ENCODE assay signal across 8 cellular contexts in genomic region chr11:47409440-47410403, GRCh38. TPM values are rescaled to one million over a fixed set of nuclear protein-coding genes. Genes with fewer than 3 reads are reported as not detected.
A peak's percentile ranks its signal among the peaks of the same experiment; 100 is the strongest.
DNase-seq lines count a peak whose midpoint lies in the region; ATAC-seq and TF ChIP-seq lines count a peak whose summit lies in the region.

No MANE protein-coding gene starts in this region.

- H3K4me1 Mint-ChIP-seq in IgD-negative memory B cell (peaks cover 13 to 21% (median 15%) of the 10 kb centered on the region in 3 donors), chondrocyte (ENCODE audit: low read depth) (peaks cover 39% of the 10 kb centered on the region)
- peaks cover 9 to 28% (median 25%) of the 10 kb centered on the region in 4 donors for H3K4me1 Mint-ChIP-seq in naive thymus-derived CD8-positive, alpha-beta T cell

- no peaks in the 10 kb centered on the region for H3K9me3 Mint-ChIP-seq in IgD-negative memory B cell
- no peaks in the 10 kb centered on the region for H3K9me3 Mint-ChIP-seq in chondrocyte (ENCODE audit: low read depth)
- no peaks in the 10 kb centered on the region for H3K9me3 Mint-ChIP-seq in naive thymus-derived CD8-positive, alpha-beta T cell

- H3K27ac Mint-ChIP-seq in IgD-negative memory B cell (peak overlapping the region; percentile 55 to 95 (median 81)), chondrocyte (ENCODE audit: unreplicated experiment) (peak overlapping the region; percentile 99)
- peak overlapping the region; percentile 85 to 97 (median 96) for H3K27ac Mint-ChIP-seq in naive thymus-derived CD8-positive, alpha-beta T cell

- H3K4me3 Mint-ChIP-seq in IgD-negative memory B cell (peak overlapping the region; percentile 82 to 94 (median 84)), chondrocyte (ENCODE audit: unreplicated experiment) (peak overlapping the region; percentile 98)
- peak overlapping the region; percentile 89 to 96 (median 92) for H3K4me3 Mint-ChIP-seq in naive thymus-derived CD8-positive, alpha-beta T cell

- ATAC-seq in naive thymus-derived CD8-positive, alpha-beta T cell: no peak
- ATAC-seq in HG02759 (IDR thresholded peaks at IDR 0.05; ENCODE audit: unreplicated experiment): no peak

- H3K36me3 Mint-ChIP-seq in IgD-negative memory B cell (no peaks in the 10 kb centered on the region), chondrocyte (ENCODE audit: low read depth) (peaks cover 9% of the 10 kb centered on the region)
- peaks cover 0 to 17% (median 5%) of the 10 kb centered on the region in 3 donors for H3K36me3 Mint-ChIP-seq in naive thymus-derived CD8-positive, alpha-beta T cell

- TF ChIP-seq CTCF in chondrocyte (IDR thresholded peaks at IDR 0.05): no peak

- H3K27me3 Mint-ChIP-seq in IgD-negative memory B cell (no peaks in the 10 kb centered on the region), chondrocyte (ENCODE audit: low read depth) (no peaks in the 10 kb centered on the region)
- H3K27me3 Mint-ChIP-seq in naive thymus-derived CD8-positive, alpha-beta T cell: no peaks in the 10 kb centered on the region

- POLR2A ChIA-PET in naive thymus-derived CD8-positive, alpha-beta T cell (lab: Charles Lee): interaction anchor here (0.9 to 5.9 kb wide), 14 partner anchors 8 to 195 kb away, joined by 3 to 57 read pairs (median 7); partner anchors contain the start of genes DDB2 and PSMC3

- DNase-seq in AG08395 (ENCODE audit: low spot score) (peak; percentile 47), chondrocyte (ENCODE audit: low spot score) (no peak), kidney glomerular epithelial cell (lab: John Stamatoyannopoulos, UW) (no peak), NCI-H345 treated with DMSO at 0.1 percent for 48 hours (lab: John Stamatoyannopoulos, UW; ENCODE audit: unreplicated experiment) (no peak), NCI-H2107 (lab: John Stamatoyannopoulos, UW) (no peak)
- DNase-seq in naive thymus-derived CD8-positive, alpha-beta T cell: no peak

RNA-seq across cellular contexts. Expression of gene SLC39A13, which starts 1.3 kb away (rescaled TPM):
- polyA plus RNA-seq in IgD-negative memory B cell: 15.5 TPM
- total RNA-seq in chondrocyte: 113 to 124 TPM (median 120 TPM) in 3 replicates
- 10 to 100 TPM; 63.2 to 63.9 TPM for total RNA-seq in naive thymus-derived CD8-positive, alpha-beta T cell
- polyA plus RNA-seq in naive thymus-derived CD8-positive, alpha-beta T cell: 10 to 100 TPM; 23.8 to 41.9 (median 24.4) TPM

RNA-seq across cellular contexts. Expression of gene PSMC3, which starts 16.5 kb away (rescaled TPM):
- polyA plus RNA-seq in IgD-negative memory B cell: 101 TPM
- total RNA-seq in chondrocyte: 100 to 139 TPM (median 108 TPM) in 3 replicates
- 10 to 100 TPM; 58.4 to 60.0 TPM for total RNA-seq in naive thymus-derived CD8-positive, alpha-beta T cell
- polyA plus RNA-seq in naive thymus-derived CD8-positive, alpha-beta T cell: 100 to 1,000 TPM in 1 of 3 donors, 10 to 100 TPM in 2; 91.5 to 106 (median 94.0) TPM

RNA-seq across cellular contexts. Expression of gene SPI1, which starts 31.4 kb away (rescaled TPM):
- polyA plus RNA-seq in IgD-negative memory B cell: 67.7 TPM
- not detected in 3 replicates for total RNA-seq in chondrocyte
- 1 to 10 TPM; 3.4 to 4.7 TPM for total RNA-seq in naive thymus-derived CD8-positive, alpha-beta T cell
- polyA plus RNA-seq in naive thymus-derived CD8-positive, alpha-beta T cell: not detected

RNA-seq across cellular contexts. Expression of gene RAPSN, which starts 39.2 kb away (rescaled TPM):
- 0.15 TPM for polyA plus RNA-seq in IgD-negative memory B cell
- 0.33 to 0.35 TPM (median 0.34 TPM) in 3 replicates for total RNA-seq in chondrocyte
- 1 to 10 TPM; 1.3 to 1.5 TPM for total RNA-seq in naive thymus-derived CD8-positive, alpha-beta T cell
- not detected for polyA plus RNA-seq in naive thymus-derived CD8-positive, alpha-beta T cell

RNA-seq across cellular contexts. Expression of gene MYBPC3, which starts 57.2 kb away (rescaled TPM):
- polyA plus RNA-seq in IgD-negative memory B cell: not detected
- total RNA-seq in chondrocyte: not detected in 3 replicates
- total RNA-seq in naive thymus-derived CD8-positive, alpha-beta T cell: under 1 TPM in 1 of 2 experiments, not detected in 1; 0.16 TPM
- not detected for polyA plus RNA-seq in naive thymus-derived CD8-positive, alpha-beta T cell
